ENCODE assay signal across 16 cellular contexts in the genomic region with DNA sequence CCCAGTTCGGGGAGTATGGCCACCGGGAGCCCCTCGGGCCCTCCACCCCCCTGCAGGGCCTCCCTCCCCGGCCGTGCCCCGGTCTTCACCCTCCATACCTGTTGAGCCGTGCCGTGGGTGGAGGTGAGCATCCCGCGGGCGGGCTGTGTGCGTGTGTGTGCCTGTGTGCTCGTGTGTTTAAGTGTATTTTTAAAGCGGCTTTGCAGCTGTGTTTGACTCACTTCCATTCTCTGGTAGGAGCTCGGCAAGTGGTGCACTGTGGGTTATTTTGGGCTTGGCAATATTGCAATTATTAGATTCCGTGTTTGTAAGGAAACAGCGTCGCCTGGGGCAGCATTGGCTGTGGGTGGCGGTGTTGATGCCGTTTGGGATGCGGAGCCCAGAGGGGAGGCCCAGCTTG. TPM values are rescaled to one million over a fixed set of nuclear protein-coding genes. Genes with fewer than 3 reads are reported as not detected.
"Had no signal": no experiment of that assay in that cellular context is flagged by ENCODE, and none has a peak within 500 bp of the region (broad histone marks: within the 10 kb centered on the region; RNA-seq: fewer than 3 reads in every experiment).

No MANE protein-coding gene starts in this region.

- H3K4me3 ChIP-seq: ascending aorta, colonic mucosa, tibial nerve, vagina had no signal

- DNase-seq: activated CD4-positive, alpha-beta T cell treated with anti-CD3 and anti-CD28 coated beads, Interleukin-2, amount 50 U/mL, for 4 hours; activated gamma-delta T cell; activated naive CD8-positive, alpha-beta T cell treated with anti-CD3 and anti-CD28 coated beads for 36 hours; activated T-cell treated with anti-CD3 and anti-CD28 coated beads, Interleukin-2, amount 50 U/mL, for 4 hours; colonic mucosa; effector CD4-positive, alpha-beta T cell; left cardiac atrium; natural killer cell; occipital lobe; right cardiac atrium; stimulated activated CD4-positive, alpha-beta T cell treated with anti-CD3 and anti-CD28 coated beads, Interleukin-1b, Interleukin-23, amount 100 ng/mL, for 48 hours had no signal

- H3K9me3 ChIP-seq: ascending aorta, colonic mucosa, tibial nerve, vagina had no signal

- H3K27ac Mint-ChIP-seq: activated naive CD8-positive, alpha-beta T cell treated with anti-CD3 and anti-CD28 coated beads for 36 hours; natural killer cell; progenitor cell of endocrine pancreas; stimulated activated memory B cell treated with anti-CD40 and anti-IgM and Interleukin-4, amounts not matched to agents 10 μg/mL and 1 μg/mL and 100 μg/mL, for 72 hours had no signal

- H3K27ac ChIP-seq: ascending aorta, colonic mucosa, tibial nerve, vagina had no signal

- H3K36me3 ChIP-seq: ascending aorta, colonic mucosa, tibial nerve, vagina had no signal

- H3K27me3 Mint-ChIP-seq: activated naive CD8-positive, alpha-beta T cell treated with anti-CD3 and anti-CD28 coated beads for 36 hours; progenitor cell of endocrine pancreas had no signal

- H3K9me3 Mint-ChIP-seq: activated naive CD8-positive, alpha-beta T cell treated with anti-CD3 and anti-CD28 coated beads for 36 hours; activated T-cell treated with anti-CD3 and anti-CD28 coated beads, Interleukin-2, amount 50 U/mL, for 4 hours; natural killer cell; stimulated activated memory B cell treated with anti-CD40 and anti-IgM and Interleukin-4, amounts not matched to agents 10 μg/mL and 1 μg/mL and 100 μg/mL, for 72 hours had no signal

- H3K4me1 ChIP-seq: ascending aorta, colonic mucosa had no signal

- H3K36me3 Mint-ChIP-seq: activated naive CD8-positive, alpha-beta T cell treated with anti-CD3 and anti-CD28 coated beads for 36 hours; natural killer cell; stimulated activated memory B cell treated with anti-CD40 and anti-IgM and Interleukin-4, amounts not matched to agents 10 μg/mL and 1 μg/mL and 100 μg/mL, for 72 hours had no signal

- H3K27me3 ChIP-seq: colonic mucosa, vagina had no signal

- H3K4me3 Mint-ChIP-seq: activated naive CD8-positive, alpha-beta T cell treated with anti-CD3 and anti-CD28 coated beads for 36 hours; activated T-cell treated with anti-CD3 and anti-CD28 coated beads, Interleukin-2, amount 50 U/mL, for 4 hours; natural killer cell; stimulated activated memory B cell treated with anti-CD40 and anti-IgM and Interleukin-4, amounts not matched to agents 10 μg/mL and 1 μg/mL and 100 μg/mL, for 72 hours had no signal

- H3K4me1 Mint-ChIP-seq: activated naive CD8-positive, alpha-beta T cell treated with anti-CD3 and anti-CD28 coated beads for 36 hours had no signal

RNA-seq across cellular contexts. Expression of a gene that starts 20.3 kb away (rescaled TPM):
- total RNA-seq: ascending aorta, progenitor cell of endocrine pancreas had no signal
